7 cellular contexts compared by ENCODE assay signal in genomic region chr11:69841859-69842698, GRCh38. TPM values are rescaled to one million over a fixed set of nuclear protein-coding genes. Genes with fewer than 3 reads are reported as not detected.
A peak's percentile ranks its signal among the peaks of the same experiment; 100 is the strongest.
DNase-seq lines count a peak whose midpoint lies in the region; ATAC-seq and TF ChIP-seq lines count a peak whose summit lies in the region.

No MANE protein-coding gene starts in this region.

- H2BK15ac ChIP-seq in mesendoderm (replicated peaks; ENCODE audit: low read depth), result no peak overlapping the region

- H3K4me1 ChIP-seq in DOHH2 (ENCODE audit: control insufficient read depth, low read length), result no peaks in the 10 kb centered on the region
- no peaks in the 10 kb centered on the region for H3K4me1 ChIP-seq in mesendoderm (ENCODE audit: control insufficient read depth, low read depth, low read length)

- H3K4me2 ChIP-seq in DOHH2 (ENCODE audit: low read length), result no peak overlapping the region
- H3K4me2 ChIP-seq in mesendoderm (ENCODE audit: low read length), result no peak overlapping the region

- CTCF ChIA-PET in HEK293T (lab: Yijun Ruan, JAX), result interaction anchor here (0.5 to 1.0 kb wide), 2 partner anchors 17 to 127 kb away, joined by 3 to 6 read pairs; no protein-coding TSS in a partner anchor

- H4K5ac ChIP-seq in mesendoderm (ENCODE audit: low read length), result no peak overlapping the region

- no peak overlapping the region for H3K27ac ChIP-seq in DOHH2 (ENCODE audit: low read depth, low read length)
- no peak overlapping the region for H3K27ac ChIP-seq in mesendoderm (ENCODE audit: low read depth, low read length)

- H2BK5ac ChIP-seq in mesendoderm (ENCODE audit: low read length), result no peak overlapping the region

- H3K4me3 ChIP-seq in DOHH2 (ENCODE audit: low read length), result no peak overlapping the region
- H3K4me3 ChIP-seq in astrocyte of the cerebellum (ENCODE audit: low read depth, low read length), result no peak overlapping the region
- H3K4me3 ChIP-seq in mesendoderm (ENCODE audit: low read length), result no peak overlapping the region

- H3K36me3 ChIP-seq in DOHH2 (ENCODE audit: control insufficient read depth, low read length) (no peaks in the 10 kb centered on the region), mesendoderm (ENCODE audit: control insufficient read depth, insufficient read depth, low read length) (no peaks in the 10 kb centered on the region)

- H4K8ac ChIP-seq in mesendoderm (ENCODE audit: low read depth, low read length), result no peak overlapping the region

- no peak overlapping the region for H2AK5ac ChIP-seq in mesendoderm (ENCODE audit: low read length)

- no peak overlapping the region for H3K56ac ChIP-seq in mesendoderm (ENCODE audit: low read length)

- no peak overlapping the region for H3K9ac ChIP-seq in mesendoderm (ENCODE audit: low read length)

- H3K27me3 ChIP-seq in DOHH2 (ENCODE audit: control insufficient read depth, low read length) (peaks cover 7% of the 10 kb centered on the region; the same call in 1 of the 2 replicates), mesendoderm (ENCODE audit: insufficient read depth, low read length, poor library complexity) (peaks cover 2% of the 10 kb centered on the region)

- no peaks in the 10 kb centered on the region for H3K79me1 ChIP-seq in mesendoderm (ENCODE audit: low read length)

- no peak overlapping the region for H3K18ac ChIP-seq in mesendoderm (ENCODE audit: low read length)

- H2BK120ac ChIP-seq in mesendoderm (ENCODE audit: low read depth, low read length), result no peak overlapping the region

- H3K4ac ChIP-seq in mesendoderm (ENCODE audit: low read depth, low read length), result no peak overlapping the region

- H3F3A ChIP-seq in DOHH2 (ENCODE audit: control insufficient read depth, insufficient read depth), result no peaks in the 10 kb centered on the region

- no peak overlapping the region for H3K23ac ChIP-seq in mesendoderm (ENCODE audit: low read length)

- H3K9me2 ChIP-seq in DOHH2 (replicated peaks; ENCODE audit: control insufficient read depth, low read length), result no peaks in the 10 kb centered on the region

- H3K79me2 ChIP-seq in DOHH2 (ENCODE audit: control insufficient read depth, low read length) (no peaks in the 10 kb centered on the region), mesendoderm (ENCODE audit: control insufficient read depth, insufficient read depth, low read length) (no peaks in the 10 kb centered on the region)

- POLR2A ChIA-PET in HEK293T (lab: Yijun Ruan, JAX), result no interaction called here

- H4K20me1 ChIP-seq in DOHH2 (ENCODE audit: control insufficient read depth, insufficient read depth, low read depth, low read length), result no peaks in the 10 kb centered on the region

- in situ Hi-C loops in astrocyte of the cerebellum (cut with HindIII; ENCODE audit: low sequenced_read_pairs), result no loop called here

- peaks cover 5% of the 10 kb centered on the region; the same call in 1 of the 2 replicates for H3K9me3 ChIP-seq in DOHH2 (ENCODE audit: control insufficient read depth, insufficient read depth, low read length)

- no peak for ATAC-seq in GM21367 (IDR thresholded peaks at IDR 0.05; ENCODE audit: unreplicated experiment)

- peak; percentile 66 for TF ChIP-seq CTCF in DOHH2 (IDR thresholded peaks at IDR 0.05; ENCODE audit: low read depth, low read length, poor library complexity, severe bottlenecking)
- TF ChIP-seq CTCF in astrocyte of the cerebellum (IDR thresholded peaks at IDR 0.05; ENCODE audit: low read depth, low read length, missing control alignments), result peak; percentile 39

- DNase-seq in HEK293T (ENCODE audit: extremely low spot score) (peak; percentile 51), astrocyte of the cerebellum (ENCODE audit: low read depth) (no peak), mesendoderm (peak; percentile 57), NCI-H1436 treated with DMSO at 0.1 percent for 48 hours (lab: John Stamatoyannopoulos, UW) (no peak), cortex of kidney (lab: John Stamatoyannopoulos, UW) (no peak)

- no CpG with 5 or more reads among the region's 13 CpGs for WGBS in mesendoderm (ENCODE audit: extremely low coverage, insufficient coverage, low lambda C conversion rate)

TF ChIP-seq in HEK293T, 16 proteins besides CTCF, POLR2A, EP300 and RAD21:
- TF ChIP-seq HDGF (IDR thresholded peaks at IDR 0.05; ENCODE audit: borderline replicate concordance) (no peak), CTBP1 (IDR thresholded peaks at IDR 0.05; ENCODE audit: borderline replicate concordance) (no peak), NFRKB (IDR thresholded peaks at IDR 0.05) (no peak), ELF4 (IDR thresholded peaks at IDR 0.05) (no peak), FOXM1 (IDR thresholded peaks at IDR 0.05; ENCODE audit: borderline replicate concordance) (no peak), FOXK2 (IDR thresholded peaks at IDR 0.05) (no peak), ARNT (IDR thresholded peaks at IDR 0.05) (no peak), LEF1 (IDR thresholded peaks at IDR 0.05; ENCODE audit: borderline replicate concordance) (no peak), PKNOX1 (IDR thresholded peaks at IDR 0.05) (no peak)
TF ChIP-seq in HEK293T: peak in this region for 0.

RNA-seq across cellular contexts. Expression of gene FGF3, which starts 22.9 kb away (rescaled TPM):
- 0.25 TPM for polyA plus RNA-seq in mesendoderm (2013, experiment 1 of 2)
- polyA plus RNA-seq in mesendoderm (2013, experiment 2 of 2), result 0.24 TPM

Comparison
In these comparisons a context has a peak if more than half of its experiments do, and no peak if none do; other contexts are left out.
1. DNase-seq: peak in HEK293T (single experiment) and mesendoderm (single experiment); none in astrocyte of the cerebellum (single experiment), NCI-H1436 treated with DMSO at 0.1 percent for 48 hours (single experiment) and cortex of kidney (single experiment).